Comparison of ENCODE assay signal across 1 cellular context in genomic region chr16:86170720-86171119, GRCh38.
TF ChIP-seq lines count a peak whose summit lies in the region.

No MANE protein-coding gene starts in this region.

TF ChIP-seq in IMR-90, 13 proteins besides CTCF, POLR2A, EP300 and RAD21 (continued from another document):
- TF ChIP-seq SMC3 (IDR thresholded peaks at IDR 0.05; ENCODE audit: low read depth, low read length) (no peak), BHLHE40 (IDR thresholded peaks at IDR 0.05; ENCODE audit: low read depth, low read length) (no peak), USF2 (IDR thresholded peaks at IDR 0.05; ENCODE audit: low read depth, low read length) (no peak), MXI1 (IDR thresholded peaks at IDR 0.05; ENCODE audit: borderline replicate concordance, low read depth, low read length) (no peak), MAZ (IDR thresholded peaks at IDR 0.05; ENCODE audit: borderline replicate concordance, low read depth, low read length) (no peak), FOS (IDR thresholded peaks at IDR 0.05; ENCODE audit: low read depth, low read length) (no peak), RFX5 (IDR thresholded peaks at IDR 0.05; ENCODE audit: low read depth, low read length) (no peak), RCOR1 (IDR thresholded peaks at IDR 0.05; ENCODE audit: insufficient replicate concordance, low read length) (no peak)
